In genomic region chr1:59391216-59392179, GRCh38 we compare ENCODE assay signal across 13 cellular contexts.
DNase-seq lines count a peak whose midpoint lies in the region; ATAC-seq, FAIRE-seq and TF ChIP-seq lines count a peak whose summit lies in the region.
"Had no signal": no experiment of that assay in that cellular context is flagged by ENCODE, and none has a peak within 500 bp of the region (broad histone marks: within the 10 kb centered on the region; RNA-seq: fewer than 3 reads in every experiment).

No MANE protein-coding gene starts in this region.

- no peak for DNase-seq in GM12891 (ENCODE audit: insufficient read length, low spot score)
- DNase-seq in SK-N-SH, result no peak
- DNase-seq in myocyte (ENCODE audit: low read depth), result peak; percentile 40
- no peak for DNase-seq in stimulated activated CD4-positive, alpha-beta T cell treated with anti-CD3 and anti-CD28 coated beads, Interleukin-4, amount 100 ng/mL, for 24 hours
- no peak for DNase-seq in C1 segment of cervical spinal cord (lab: John Stamatoyannopoulos, UW)
- DNase-seq in HK-2 (ENCODE audit: unreplicated experiment), result no peak
- DNase-seq: activated CD8-positive, alpha-beta memory T cell treated with anti-CD3 and anti-CD28 coated beads for 24 hours; CD4-positive, CD25-positive, alpha-beta regulatory T cell; NCI-H2081 treated with DMSO at 0.1 percent for 48 hours had no signal

- no peaks in the 10 kb centered on the region for H3K79me2 ChIP-seq in SK-N-SH (ENCODE audit: insufficient read depth)

- H3K9me2 ChIP-seq in SK-N-SH, result no peaks in the 10 kb centered on the region

- no peak for TF ChIP-seq EP300 in SK-N-SH (IDR thresholded peaks at IDR 0.05; ENCODE audit: borderline replicate concordance in 1 of 2, low read depth in 1 of 2, low read length in 1 of 2)

- POLR2A ChIA-PET in SK-N-SH (lab: Yijun Ruan, JAX), result no interaction called here

- TF ChIP-seq CTCF in SK-N-SH (IDR thresholded peaks at IDR 0.05), result no peak

- H3K9ac ChIP-seq in SK-N-SH, result no peak overlapping the region

- TF ChIP-seq RAD21 in SK-N-SH (IDR thresholded peaks at IDR 0.05; ENCODE audit: low read length), result 0 out of 2 replicates have a peak, but pooled peaks have one; percentile 14

- peak; percentile 77 for ATAC-seq in GM21717 (IDR thresholded peaks at IDR 0.05; ENCODE audit: unreplicated experiment)
- no peak for ATAC-seq in HG03135 (IDR thresholded peaks at IDR 0.05; ENCODE audit: unreplicated experiment)
- ATAC-seq: left lobe of liver had no signal

- CTCF ChIA-PET in SK-N-SH (lab: Yijun Ruan, JAX), result no interaction called here

- no peak overlapping the region for H3K4me3 ChIP-seq in SK-N-SH (ENCODE audit: low read depth in 2 of 2, low read length in 1 of 2)
- H3K4me3 ChIP-seq: SK-N-MC had no signal

- H3K9me3 ChIP-seq in SK-N-SH, result no peaks in the 10 kb centered on the region

- no peaks in the 10 kb centered on the region for H3K27me3 ChIP-seq in SK-N-SH (ENCODE audit: insufficient read depth)

- peak overlapping the region in 1 of 2 experiments; percentile 87; a peak in 2 of 4 replicates for H3K27ac ChIP-seq in SK-N-SH (ENCODE audit: low read depth in 2 of 2, low read length in 1 of 2)
- H3K27ac ChIP-seq: SK-N-MC had no signal

- H4K20me1 ChIP-seq in SK-N-SH (ENCODE audit: insufficient read depth), result no peaks in the 10 kb centered on the region

- H2AFZ ChIP-seq in SK-N-SH (ENCODE audit: low read depth), result 0 out of 2 replicates have a peak overlapping the region, but pooled peaks have one; percentile 27

- 86% methylated on average over 7 of the region's 7 CpGs for WGBS in SK-N-SH (ENCODE audit: low lambda C conversion rate)

- peaks cover 5% of the 10 kb centered on the region for H3F3A ChIP-seq in SK-N-SH (replicated peaks; ENCODE audit: insufficient read depth)

- peak; percentile 91 for FAIRE-seq in GM12891 (lab: Jason Lieb, UNC)

- no peaks in the 10 kb centered on the region for H3K36me3 ChIP-seq in SK-N-SH (replicated peaks in 1 of 2; ENCODE audit: control insufficient read depth in 1 of 2, insufficient read depth in 2 of 2, low read length in 1 of 2)

- H3K4me1 ChIP-seq in SK-N-SH (ENCODE audit: control insufficient read depth in 1 of 2, insufficient read depth in 2 of 2, low read depth in 1 of 2, low read length in 1 of 2), result peaks cover 5 to 13% of the 10 kb centered on the region in 2 experiments; a peak in 3 of 4 replicates

- H3K4me2 ChIP-seq in SK-N-SH, result no peak overlapping the region

- TF ChIP-seq POLR2A in GM12891 (IDR thresholded peaks at IDR 0.05; ENCODE audit: low read depth, low read length), result no peak

TF ChIP-seq in GM12891, 5 proteins besides CTCF, POLR2A, EP300 and RAD21:
- TF ChIP-seq SPI1 (IDR thresholded peaks at IDR 0.05; ENCODE audit: low read depth, low read length) (peak; percentile 87), PAX5 (IDR thresholded peaks at IDR 0.05; ENCODE audit: insufficient read depth, low read length, severe bottlenecking) (no peak)

TF ChIP-seq in SK-N-SH, 30 proteins besides CTCF, POLR2A, EP300 and RAD21:
- TF ChIP-seq SIN3A (IDR thresholded peaks at IDR 0.05; ENCODE audit: borderline replicate concordance, low read depth, low read length) (no peak), RFX5 (IDR thresholded peaks at IDR 0.05; ENCODE audit: low read length) (no peak), RXRA (IDR thresholded peaks at IDR 0.05; ENCODE audit: borderline replicate concordance, low read depth) (no peak), ELF1 (IDR thresholded peaks at IDR 0.05) (no peak), MEF2A (IDR thresholded peaks at IDR 0.05; ENCODE audit: borderline replicate concordance, low read depth) (no peak), IRF3 (IDR thresholded peaks at IDR 0.05; ENCODE audit: low read depth, low read length) (no peak), NRF1 (IDR thresholded peaks at IDR 0.05; ENCODE audit: low read depth, low read length) (no peak), YY1 (IDR thresholded peaks at IDR 0.05; ENCODE audit: low read depth) (no peak), SMC3 (IDR thresholded peaks at IDR 0.05; ENCODE audit: low read depth, low read length) (no peak), POLR2AphosphoS5 (IDR thresholded peaks at IDR 0.05; ENCODE audit: low read depth, low read length) (no peak), ZBTB33 (IDR thresholded peaks at IDR 0.05; ENCODE audit: borderline replicate concordance, low read depth) (no peak), TCF12 (IDR thresholded peaks at IDR 0.05) (no peak), JUND (IDR thresholded peaks at IDR 0.05) (no peak), FOSL2 (IDR thresholded peaks at IDR 0.05; ENCODE audit: borderline replicate concordance, low read depth) (no peak), USF1 (IDR thresholded peaks at IDR 0.05; ENCODE audit: borderline replicate concordance, low read depth) (no peak), TAF1 (IDR thresholded peaks at IDR 0.05; ENCODE audit: borderline replicate concordance, low read depth, low read length) (no peak), CHD2 (IDR thresholded peaks at IDR 0.05; ENCODE audit: low read length, partially characterized antibody) (no peak), FOXJ3 (CRISPR knock-in tag; IDR thresholded peaks at IDR 0.05) (no peak)
- TF ChIP-seq, protein P1, sequence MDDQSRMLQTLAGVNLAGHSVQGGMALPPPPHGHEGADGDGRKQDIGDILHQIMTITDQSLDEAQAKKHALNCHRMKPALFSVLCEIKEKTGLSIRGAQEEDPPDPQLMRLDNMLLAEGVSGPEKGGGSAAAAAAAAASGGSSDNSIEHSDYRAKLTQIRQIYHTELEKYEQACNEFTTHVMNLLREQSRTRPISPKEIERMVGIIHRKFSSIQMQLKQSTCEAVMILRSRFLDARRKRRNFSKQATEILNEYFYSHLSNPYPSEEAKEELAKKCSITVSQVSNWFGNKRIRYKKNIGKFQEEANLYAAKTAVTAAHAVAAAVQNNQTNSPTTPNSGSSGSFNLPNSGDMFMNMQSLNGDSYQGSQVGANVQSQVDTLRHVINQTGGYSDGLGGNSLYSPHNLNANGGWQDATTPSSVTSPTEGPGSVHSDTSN (IDR thresholded peaks at IDR 0.05), result no peak
TF ChIP-seq in SK-N-SH: peak in this region for 0.
